Comparison of ENCODE assay signal across 8 cellular contexts in genomic region chrX:153687121-153688039, GRCh38. TPM values are rescaled to one million over a fixed set of nuclear protein-coding genes. Genes with fewer than 3 reads are reported as not detected.
DNase-seq lines count a peak whose midpoint lies in the region; ATAC-seq, FAIRE-seq and TF ChIP-seq lines count a peak whose summit lies in the region.

TSS of gene SLC6A8 (plus strand) at chrX:153687926. CDS start at chrX:153688575, 649 bp downstream.

- in situ Hi-C loops in KBM-7 (cut with MboI; ENCODE audit: low pct_unique_long_range_greater_than_20kb, low sequenced_read_pairs), result no loop called here

- peak within 1 kb of the TSS; percentile 61 for H3K9ac ChIP-seq in keratinocyte (ENCODE audit: control insufficient read depth, extremely low read depth, insufficient read depth, low read length)

- H3K9me1 ChIP-seq in keratinocyte (ENCODE audit: control insufficient read depth, extremely low read depth, insufficient read depth, low read length), result no peaks in the 10 kb centered on the region

- no peaks in the 10 kb centered on the region for H3K9me3 ChIP-seq in keratinocyte (ENCODE audit: control insufficient read depth, low read depth, low read length)

- H3K27me3 ChIP-seq in bronchial epithelial cell (ENCODE audit: control insufficient read depth, insufficient read depth, low read length) (no peaks in the 10 kb centered on the region), keratinocyte (ENCODE audit: control insufficient read depth, extremely low read depth, insufficient read depth, low read length) (no peaks in the 10 kb centered on the region)

- peak; percentile 28 for DNase-seq in DMS79 treated with DMSO at 0.1 percent for 48 hours (lab: John Stamatoyannopoulos, UW)
- peak; percentile 58 for DNase-seq in KBM-7
- peak; percentile 62 for DNase-seq in SW480 (ENCODE audit: low spot score)
- DNase-seq in bronchial epithelial cell (ENCODE audit: low read depth), result no peak
- no peak for DNase-seq in keratinocyte (ENCODE audit: low read depth, low spot score)
- peak; percentile 60 for DNase-seq in stimulated activated CD4-positive, alpha-beta T cell treated with anti-CD3 and anti-CD28 coated beads, Interleukin-15, amount 100 ng/mL, for 24 hours

- FAIRE-seq in bronchial epithelial cell (lab: Jason Lieb, UNC) (no peak), keratinocyte (lab: Jason Lieb, UNC) (no peak)

- H3K36me3 ChIP-seq in bronchial epithelial cell (ENCODE audit: control insufficient read depth, insufficient read depth, low read length) (peaks cover 3% of the 10 kb centered on the region), keratinocyte (ENCODE audit: control insufficient read depth in 2 of 2, extremely low read depth in 1 of 2, insufficient read depth in 2 of 2, low read length in 2 of 2) (no peaks in the 10 kb centered on the region)

- no peak within 1 kb of the TSS for H3K27ac ChIP-seq in keratinocyte (ENCODE audit: control insufficient read depth, insufficient read depth, low read length)

- peak within 1 kb of the TSS; percentile 27 for H3K4me2 ChIP-seq in keratinocyte (ENCODE audit: control insufficient read depth, extremely low read depth, insufficient read depth, low read depth, low read length)

- dilution Hi-C loops in keratinocyte (cut with MboI; ENCODE audit: extremely low pct_ligation_motif_present, low sequenced_read_pairs), result no loop called here

- TF ChIP-seq CTCF in bronchial epithelial cell (IDR thresholded peaks at IDR 0.05; ENCODE audit: insufficient read depth, low read length, severe bottlenecking), result peak; percentile 33
- TF ChIP-seq CTCF in keratinocyte (optimal IDR thresholded peaks at IDR 0.05 in 1 of 3, IDR thresholded peaks at IDR 0.05 in 1 of 3, conservative IDR thresholded peaks at IDR 0.05 in 1 of 3; ENCODE audit: extremely low read depth in 1 of 3, insufficient read depth in 2 of 3, low read length in 3 of 3), result peak in 1 of 3 experiments; percentile 6

- ATAC-seq in HG02763 (IDR thresholded peaks at IDR 0.05; ENCODE audit: unreplicated experiment), result no peak
- no peak for ATAC-seq in GM18511 (IDR thresholded peaks at IDR 0.05; ENCODE audit: unreplicated experiment)

- H2AFZ ChIP-seq in keratinocyte (ENCODE audit: control insufficient read depth, low read length), result no peak within 1 kb of the TSS

- H3K4me3 ChIP-seq in bronchial epithelial cell (ENCODE audit: low read depth, low read length) (peak within 1 kb of the TSS; percentile 50), keratinocyte (ENCODE audit: control insufficient read depth in 2 of 3, extremely low read depth in 1 of 3, insufficient read depth in 2 of 3, low read depth in 1 of 3, low read length in 3 of 3) (peak within 1 kb of the TSS in 1 of 3 experiments; percentile 48)

- H3K4me1 ChIP-seq in keratinocyte (ENCODE audit: control insufficient read depth, extremely low read depth, insufficient read depth, low read length), result peaks cover 8% of the 10 kb centered on the region

- no peaks in the 10 kb centered on the region for H4K20me1 ChIP-seq in keratinocyte (ENCODE audit: control insufficient read depth, extremely low read depth, insufficient read depth, low read length)

- H3K79me2 ChIP-seq in keratinocyte (ENCODE audit: control insufficient read depth, insufficient read depth, low read length), result peaks cover 11% of the 10 kb centered on the region

RNA-seq across cellular contexts. Expression of gene SLC6A8, which starts in this region (rescaled TPM):
- total RNA-seq in bronchial epithelial cell, result 42.4 and 49.3 TPM in 2 replicates
- 33.6 to 56.7 TPM (median 56.1 TPM) in 3 replicates for polyA plus RNA-seq in keratinocyte
- polyA plus RNA-seq in keratinocyte (2011; ENCODE audit: low read depth), result 5.0 TPM
- polyA plus RNA-seq in keratinocyte (2011; cell fraction: cytosol; rRNA removed), result 36.1 and 67.5 TPM in 2 replicates
- polyA plus RNA-seq in keratinocyte (2011; cell fraction: nucleus; rRNA removed), result 134 and 177 TPM in 2 replicates
- 44.7 and 84.3 TPM in 2 replicates for polyA plus RNA-seq in keratinocyte (2012; ENCODE audit: low replicate concordance)
- polyA minus RNA-seq in keratinocyte, result 95.2 to 220 TPM (median 115 TPM) in 3 replicates
- polyA minus RNA-seq in keratinocyte (2011; cell fraction: cytosol; rRNA and poly(A)+ RNA removed), result 109 TPM
- 101 and 107 TPM in 2 replicates for polyA minus RNA-seq in keratinocyte (2011; cell fraction: nucleus; rRNA and poly(A)+ RNA removed)

Comparison
In these comparisons a context has a peak if more than half of its experiments do, and no peak if none do; other contexts are left out.
1. DNase-seq: peak in DMS79 treated with DMSO at 0.1 percent for 48 hours (single experiment), KBM-7 (single experiment), SW480 (single experiment) and stimulated activated CD4-positive, alpha-beta T cell treated with anti-CD3 and anti-CD28 coated beads, Interleukin-15, amount 100 ng/mL, for 24 hours (single experiment); none in bronchial epithelial cell (single experiment) and keratinocyte (single experiment).